23 cellular contexts compared by ENCODE assay signal in the genomic region with DNA sequence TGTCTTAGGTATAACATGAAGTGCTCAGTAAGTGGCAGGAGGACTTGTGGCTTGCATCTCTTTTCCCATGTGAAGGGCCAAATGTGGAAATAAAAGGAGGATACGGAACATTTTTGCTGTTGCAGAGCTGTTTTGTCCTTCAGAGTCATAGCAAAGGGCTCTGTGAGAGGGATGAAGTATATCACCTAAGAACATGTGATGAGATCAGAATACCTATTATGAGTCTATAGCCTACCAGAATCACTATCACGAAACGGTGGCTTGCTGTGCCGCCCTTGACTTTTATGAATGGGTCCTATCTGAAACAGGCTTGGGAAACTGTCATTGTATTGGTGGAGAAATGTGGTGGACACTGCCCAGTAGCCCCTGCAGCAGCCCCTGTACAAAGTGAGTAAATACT.
"Had no signal": no experiment of that assay in that cellular context is flagged by ENCODE, and none has a peak within 500 bp of the region (broad histone marks: within the 10 kb centered on the region; RNA-seq: fewer than 3 reads in every experiment).

No MANE protein-coding gene starts in this region.

- H3K9me3 ChIP-seq: ascending aorta, esophagus muscularis mucosa, gastroesophageal sphincter, heart left ventricle, transverse colon, vagina had no signal

- H3K4me3 ChIP-seq: ascending aorta, esophagus muscularis mucosa, gastroesophageal sphincter, heart left ventricle, lung, SK-N-MC, smooth muscle cell, transverse colon, vagina had no signal

- H3K27me3 Mint-ChIP-seq: natural killer cell treated with Interleukin-12 subunit alpha and Interleukin-12 subunit beta and Interleukin-15 and Interleukin-18, amount 100 ng/mL, for 72 hours had no signal

- H3K9me3 Mint-ChIP-seq: activated B cell treated with CpG ODN at 0.5 μM for 24 hours; mesothelial cell of epicardium; natural killer cell treated with Interleukin-12 subunit alpha and Interleukin-12 subunit beta and Interleukin-15 and Interleukin-18, amount 100 ng/mL, for 72 hours; stimulated activated naive B cell treated with anti-CD40 and anti-IgM and Interleukin-4, amounts not matched to agents 10 μg/mL and 1 μg/mL and 100 μg/mL, for 72 hours; T-helper 2 cell treated with Interferon-gamma antibody and Interleukin-4, amounts not matched to agents 5 μg/mL and 100 μg/mL, for 36 hours had no signal

- DNase-seq: activated B cell treated with CpG ODN at 0.5 μM for 24 hours; activated gamma-delta T cell treated with Interleukin-2 at 50 U/mL for 16 hours; cerebellar nuclear complex; effector CD8-positive, alpha-beta T cell; heart left ventricle; kidney; stimulated activated naive B cell treated with anti-CD40 and anti-IgM and Interleukin-4, amounts not matched to agents 10 μg/mL and 1 μg/mL and 100 μg/mL, for 72 hours; substantia nigra; transverse colon had no signal

- H3K36me3 Mint-ChIP-seq: mesothelial cell of epicardium; natural killer cell treated with Interleukin-12 subunit alpha and Interleukin-12 subunit beta and Interleukin-15 and Interleukin-18, amount 100 ng/mL, for 72 hours; stimulated activated naive B cell treated with anti-CD40 and anti-IgM and Interleukin-4, amounts not matched to agents 10 μg/mL and 1 μg/mL and 100 μg/mL, for 72 hours had no signal

- H3K36me3 ChIP-seq: ascending aorta, transverse colon, vagina had no signal

- ATAC-seq: gastroesophageal sphincter; heart left ventricle; left lobe of liver; sciatic nerve; stimulated activated naive B cell treated with anti-CD40 and anti-IgM and Interleukin-4, amounts not matched to agents 10 μg/mL and 1 μg/mL and 100 μg/mL, for 72 hours had no signal

- H3K27ac Mint-ChIP-seq: activated B cell treated with CpG ODN at 0.5 μM for 24 hours; mesothelial cell of epicardium; natural killer cell treated with Interleukin-12 subunit alpha and Interleukin-12 subunit beta and Interleukin-15 and Interleukin-18, amount 100 ng/mL, for 72 hours; stimulated activated naive B cell treated with anti-CD40 and anti-IgM and Interleukin-4, amounts not matched to agents 10 μg/mL and 1 μg/mL and 100 μg/mL, for 72 hours; T-helper 2 cell treated with Interferon-gamma antibody and Interleukin-4, amounts not matched to agents 5 μg/mL and 100 μg/mL, for 36 hours had no signal

- H3K27me3 ChIP-seq: ascending aorta, esophagus muscularis mucosa, gastroesophageal sphincter, heart left ventricle, transverse colon, vagina had no signal

- FAIRE-seq: bronchial epithelial cell, kidney, TTC549 had no signal

- H3K27ac ChIP-seq: esophagus muscularis mucosa, gastroesophageal sphincter, SK-N-MC, vagina had no signal

- H3K4me3 Mint-ChIP-seq: activated B cell treated with CpG ODN at 0.5 μM for 24 hours; mesothelial cell of epicardium; natural killer cell treated with Interleukin-12 subunit alpha and Interleukin-12 subunit beta and Interleukin-15 and Interleukin-18, amount 100 ng/mL, for 72 hours; stimulated activated naive B cell treated with anti-CD40 and anti-IgM and Interleukin-4, amounts not matched to agents 10 μg/mL and 1 μg/mL and 100 μg/mL, for 72 hours; T-helper 2 cell treated with Interferon-gamma antibody and Interleukin-4, amounts not matched to agents 5 μg/mL and 100 μg/mL, for 36 hours had no signal

- H3K4me2 ChIP-seq: smooth muscle cell had no signal
